Comparison of ENCODE assay signal across 8 cellular contexts in the genomic region with DNA sequence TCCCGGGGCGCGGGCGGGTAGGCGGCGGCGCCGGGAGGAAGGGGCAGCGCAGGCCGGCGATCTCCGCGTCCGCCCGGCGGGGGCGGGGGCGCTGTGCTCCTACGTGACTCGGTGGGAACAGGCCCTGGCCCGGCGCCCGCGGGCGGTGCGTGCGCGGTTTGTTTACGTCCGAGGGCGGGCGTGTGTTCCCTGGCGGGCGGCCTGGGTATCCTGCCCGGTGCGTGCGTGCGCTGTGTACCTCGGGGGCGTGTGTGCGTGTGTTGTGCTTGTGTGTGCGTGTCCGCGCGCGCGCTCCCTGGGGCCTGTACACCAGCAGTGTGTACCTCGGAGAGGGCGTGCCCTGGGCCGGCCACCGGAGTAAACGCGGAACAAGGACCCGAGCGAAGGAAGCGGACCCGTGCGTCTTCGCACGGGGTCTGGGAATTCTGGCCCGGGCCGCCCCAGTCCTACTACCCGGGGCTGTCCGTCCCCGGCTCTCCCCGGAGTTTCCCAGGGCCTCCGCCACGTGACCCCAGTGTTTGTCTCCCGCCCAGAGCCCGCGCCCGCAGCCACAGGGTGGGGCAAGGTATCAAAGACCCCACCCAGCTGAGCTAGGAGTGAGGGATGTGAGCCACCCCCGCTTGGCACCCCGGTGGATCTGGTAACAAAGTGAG. TPM values are rescaled to one million over a fixed set of nuclear protein-coding genes. Genes with fewer than 3 reads are reported as not detected.
DNase-seq lines count a peak whose midpoint lies in the region; ATAC-seq and TF ChIP-seq lines count a peak whose summit lies in the region.

No MANE protein-coding gene starts in this region.

- H3K9me2 ChIP-seq in SU-DHL-6 (replicated peaks; ENCODE audit: insufficient read depth, low read length): no peaks in the 10 kb centered on the region

- H3K4me1 ChIP-seq in right atrium auricular region: peaks cover 0 to 27% of the 10 kb centered on the region in 2 donors

- H2AFZ ChIP-seq in SU-DHL-6 (ENCODE audit: low read depth, low read length, severe bottlenecking): peak overlapping the region; percentile 86

- H3K4me3 ChIP-seq in SU-DHL-6 (ENCODE audit: insufficient read depth, low read length, poor library complexity, severe bottlenecking) (peak overlapping the region; percentile 61), right atrium auricular region (peak overlapping the region; percentile 91 to 95)

- H3K9me3 ChIP-seq in SU-DHL-6 (ENCODE audit: insufficient read depth, low read length) (no peaks in the 10 kb centered on the region), right atrium auricular region (no peaks in the 10 kb centered on the region)

- no peaks in the 10 kb centered on the region for H3K79me2 ChIP-seq in SU-DHL-6 (ENCODE audit: insufficient read depth, low read length)

- DNase-seq in SIG-M5 treated with dmso at 0.1 percent for 504 hours (lab: John Stamatoyannopoulos, UW; ENCODE audit: unreplicated experiment) (peak; percentile 32), SIG-M5 (lab: John Stamatoyannopoulos, UW) (no peak), right atrium auricular region (ENCODE audit: low spot score) (peak; percentile 93), pulmonary artery endothelial cell (ENCODE audit: low read depth, low spot score) (peak; percentile 74), epidermal melanocyte (ENCODE audit: insufficient read length, low spot score) (no peak)

- peak; percentile 24 for ATAC-seq in HG03439 (IDR thresholded peaks at IDR 0.05; ENCODE audit: unreplicated experiment)

- H3K4me2 ChIP-seq in SU-DHL-6 (ENCODE audit: low read depth, low read length, poor library complexity, severe bottlenecking): peak overlapping the region; percentile 53

- peaks cover 12% of the 10 kb centered on the region for H3F3A ChIP-seq in SU-DHL-6 (ENCODE audit: insufficient read depth)

- TF ChIP-seq CTCF in SU-DHL-6 (IDR thresholded peaks at IDR 0.05; ENCODE audit: insufficient read depth, low read length, poor library complexity, severe bottlenecking): no peak
- peak in 1 of 2 donors; percentile 51 for TF ChIP-seq CTCF in right atrium auricular region (IDR thresholded peaks at IDR 0.05)

- no peak overlapping the region for H3K27ac ChIP-seq in SU-DHL-6 (ENCODE audit: low read depth, low read length)
- H3K27ac ChIP-seq in angular gyrus (ENCODE audit: low read depth, low read length): peak overlapping the region; percentile 65
- peak overlapping the region; percentile 100 for H3K27ac ChIP-seq in right atrium auricular region

- H4K20me1 ChIP-seq in SU-DHL-6 (ENCODE audit: low read depth, low read length): no peaks in the 10 kb centered on the region

- H3K36me3 ChIP-seq in SU-DHL-6 (ENCODE audit: low read length): no peaks in the 10 kb centered on the region
- H3K36me3 ChIP-seq in right atrium auricular region: no peaks in the 10 kb centered on the region

- H3K27me3 ChIP-seq in SU-DHL-6 (ENCODE audit: low read length) (no peaks in the 10 kb centered on the region), right atrium auricular region (no peaks in the 10 kb centered on the region)

- H3K9ac ChIP-seq in SU-DHL-6 (ENCODE audit: low read length): peak overlapping the region; percentile 59

RNA-seq across cellular contexts. Expression of gene MAFF, which starts 0.8 kb away (rescaled TPM):
- total RNA-seq in right atrium auricular region (10 to 100 TPM; 24.8 to 43.5 TPM), pulmonary artery endothelial cell (66.0 and 72.1 TPM in 2 replicates)

RNA-seq across cellular contexts. Expression of gene PLA2G6, which starts 20.9 kb away (rescaled TPM):
- total RNA-seq in right atrium auricular region (10 to 100 TPM in 1 of 2 donors, 1 to 10 TPM in 1; 9.0 to 15.6 TPM), pulmonary artery endothelial cell (2.0 and 3.9 TPM in 2 replicates)

Comparison
In these comparisons a context has a peak if more than half of its experiments do, and no peak if none do; other contexts are left out.
1. DNase-seq: peak in SIG-M5 treated with dmso at 0.1 percent for 504 hours (single experiment), right atrium auricular region (single experiment) and pulmonary artery endothelial cell (single experiment); none in SIG-M5 (single experiment) and epidermal melanocyte (single experiment).